Comparison of ENCODE assay signal across 8 cellular contexts in genomic region chr1:234933475-234933874, GRCh38.
DNase-seq lines count a peak whose midpoint lies in the region; ATAC-seq and TF ChIP-seq lines count a peak whose summit lies in the region.

No MANE protein-coding gene starts in this region.

- intact Hi-C loops in adrenal gland (cut with DNase I) = no loop called here
- intact Hi-C loops in naive thymus-derived CD4-positive, alpha-beta T cell (cut with micrococcal nuclease) = no loop called here

- peak overlapping the region in 4 of 5 donors; percentile 14 to 80 (median 52) for H3K27ac ChIP-seq in adrenal gland
- H3K27ac ChIP-seq in naive thymus-derived CD4-positive, alpha-beta T cell (ENCODE audit: low read depth, low read length) = no peak overlapping the region

- H3K4me1 Mint-ChIP-seq in naive thymus-derived CD4-positive, alpha-beta T cell = peaks cover 7 to 53% (median 19%) of the 10 kb centered on the region in 7 donors

- TF ChIP-seq POLR2A in adrenal gland (IDR thresholded peaks at IDR 0.05) = no peak

- H3K36me3 ChIP-seq in Loucy (ENCODE audit: insufficient read depth, low read length) (no peaks in the 10 kb centered on the region), adrenal gland (replicated peaks in 1 of 2) (no peaks in the 10 kb centered on the region)
- no peaks in the 10 kb centered on the region for H3K36me3 ChIP-seq in naive thymus-derived CD4-positive, alpha-beta T cell (ENCODE audit: control insufficient read depth in 2 of 3, insufficient read depth in 3 of 3, low read length in 3 of 3)

- H4K20me1 ChIP-seq in Loucy (ENCODE audit: insufficient read depth, low read length, poor library complexity, severe bottlenecking) = no peaks in the 10 kb centered on the region

- H3K27me3 ChIP-seq in Loucy (ENCODE audit: insufficient read depth, low read length, poor library complexity, severe bottlenecking) (no peaks in the 10 kb centered on the region), adrenal gland (no peaks in the 10 kb centered on the region)
- H3K27me3 ChIP-seq in naive thymus-derived CD4-positive, alpha-beta T cell (ENCODE audit: control insufficient read depth in 2 of 2, insufficient read depth in 2 of 2, low read length in 2 of 2) = no peaks in the 10 kb centered on the region

- peaks cover 0 to 4% (median 0%) of the 10 kb centered on the region in 5 donors for H3K36me3 Mint-ChIP-seq in naive thymus-derived CD4-positive, alpha-beta T cell

- DNase-seq in adrenal gland (peak; percentile 81 to 93 (median 91)), NCI-H2171 treated with DMSO at 0.1 percent for 48 hours (lab: John Stamatoyannopoulos, UW) (no peak), SHP77 treated with DMSO at 0.1 percent for 48 hours (lab: John Stamatoyannopoulos, UW) (no peak), NAMALWA (ENCODE audit: low spot score) (no peak)
- DNase-seq in naive thymus-derived CD4-positive, alpha-beta T cell = peak in 1 of 9 donors; percentile 32

- no peak overlapping the region for H3K4me2 ChIP-seq in Loucy (ENCODE audit: low read depth, low read length, poor library complexity, severe bottlenecking)

- H3K9me3 ChIP-seq in Loucy (ENCODE audit: insufficient read depth, low read depth, low read length) (no peaks in the 10 kb centered on the region), adrenal gland (replicated peaks in 1 of 3) (no peaks in the 10 kb centered on the region)
- no peaks in the 10 kb centered on the region for H3K9me3 ChIP-seq in naive thymus-derived CD4-positive, alpha-beta T cell (ENCODE audit: control insufficient read depth in 2 of 3, low read length in 3 of 3)

- H3K27ac Mint-ChIP-seq in naive thymus-derived CD4-positive, alpha-beta T cell = peak overlapping the region in 1 of 9 donors; percentile 67

- no peaks in the 10 kb centered on the region for H3K79me2 ChIP-seq in Loucy (ENCODE audit: insufficient read depth, low read length)

- H3K9me3 Mint-ChIP-seq in naive thymus-derived CD4-positive, alpha-beta T cell = peaks cover 0 to 3% (median 0%) of the 10 kb centered on the region in 11 donors

- H3K4me1 ChIP-seq in Loucy (ENCODE audit: insufficient read depth, low read length, poor library complexity, severe bottlenecking) = peaks cover 21% of the 10 kb centered on the region
- peaks cover 14 to 20% of the 10 kb centered on the region in 2 donors for H3K4me1 ChIP-seq in adrenal gland (replicated peaks in 1 of 2)
- peaks cover 0 to 18% of the 10 kb centered on the region in 2 donors for H3K4me1 ChIP-seq in naive thymus-derived CD4-positive, alpha-beta T cell (ENCODE audit: control insufficient read depth in 2 of 2, insufficient read depth in 2 of 2, low read length in 2 of 2)

- H3K9ac ChIP-seq in Loucy (ENCODE audit: low read depth, low read length, poor library complexity, severe bottlenecking) = peak overlapping the region; percentile 24

- H3F3A ChIP-seq in Loucy (ENCODE audit: low read depth) = no peaks in the 10 kb centered on the region

- no peak for TF ChIP-seq CTCF in Loucy (conservative IDR thresholded peaks at IDR 0.05; ENCODE audit: low read length)
- TF ChIP-seq CTCF in adrenal gland (IDR thresholded peaks at IDR 0.05) = no peak

- no peaks in the 10 kb centered on the region for H3K9me2 ChIP-seq in Loucy (replicated peaks; ENCODE audit: low read depth, low read length)

- H3K27me3 Mint-ChIP-seq in naive thymus-derived CD4-positive, alpha-beta T cell = no peaks in the 10 kb centered on the region

- 26 to 36% (median 32%) methylated on average over 2 of the region's 2 CpGs for whole genome bisulfite sequencing in adrenal gland, 4 donors

- CTCF ChIA-PET in naive thymus-derived CD4-positive, alpha-beta T cell (lab: Charles Lee) = no interaction called here

- H3K4me3 Mint-ChIP-seq in naive thymus-derived CD4-positive, alpha-beta T cell = peak overlapping the region in 1 of 10 donors; percentile 21

- peak overlapping the region; percentile 51; the same call in 1 of the 2 replicates for H2AFZ ChIP-seq in Loucy (ENCODE audit: low read length)

- POLR2A ChIA-PET in naive thymus-derived CD4-positive, alpha-beta T cell (lab: Charles Lee) = interaction anchor here (0.9 kb wide), 1 partner anchor 9 kb away, joined by 4 read pairs; no protein-coding TSS in a partner anchor

- H3K4me3 ChIP-seq in Loucy (ENCODE audit: low read length, poor library complexity, severe bottlenecking) = no peak overlapping the region
- no peak overlapping the region for H3K4me3 ChIP-seq in adrenal gland
- H3K4me3 ChIP-seq in naive thymus-derived CD4-positive, alpha-beta T cell (ENCODE audit: low read length) = no peak overlapping the region

- peak; percentile 94 for ATAC-seq in GM18502 (IDR thresholded peaks at IDR 0.05; ENCODE audit: poor library complexity, unreplicated experiment)
- ATAC-seq in GM21717 (IDR thresholded peaks at IDR 0.05; ENCODE audit: unreplicated experiment) = peak; percentile 92
- ATAC-seq in naive thymus-derived CD4-positive, alpha-beta T cell = peak; percentile 74

Comparison
In these comparisons a context has a peak if more than half of its experiments do, and no peak if none do; other contexts are left out.
1. DNase-seq: peak in adrenal gland (7 of 7); none in NCI-H2171 treated with DMSO at 0.1 percent for 48 hours (single experiment), SHP77 treated with DMSO at 0.1 percent for 48 hours (single experiment) and NAMALWA (single experiment).
2. Peak in every context shown above with its lines, with median percentiles within 50 percentile points of each other: ATAC-seq.